21 cellular contexts compared by ENCODE assay signal in the genomic region with DNA sequence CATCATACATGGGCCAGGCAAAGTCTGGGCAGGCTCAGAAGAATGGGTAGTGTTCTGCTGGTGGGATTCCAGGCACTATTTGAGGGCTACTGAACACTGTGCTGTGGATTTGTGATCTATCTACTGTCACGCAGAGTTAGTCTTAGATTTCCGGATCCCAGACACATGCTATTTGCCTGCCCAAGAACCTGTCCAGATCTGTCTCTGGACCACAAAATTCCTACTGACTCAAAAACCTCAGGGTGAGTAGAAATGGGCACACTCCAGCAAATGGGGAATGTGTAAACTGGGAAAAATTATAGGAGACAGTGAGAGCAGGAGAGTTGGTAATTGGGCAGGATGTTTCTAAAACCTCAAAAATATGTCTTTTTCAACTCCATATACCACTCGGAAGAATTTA.
A peak's percentile ranks its signal among the peaks of the same experiment; 100 is the strongest.
DNase-seq lines count a peak whose midpoint lies in the region; ATAC-seq, FAIRE-seq and TF ChIP-seq lines count a peak whose summit lies in the region.
"Had no signal": no experiment of that assay in that cellular context is flagged by ENCODE, and none has a peak within 500 bp of the region (broad histone marks: within the 10 kb centered on the region; RNA-seq: fewer than 3 reads in every experiment).

No MANE protein-coding gene starts in this region.

- no peaks in the 10 kb centered on the region for H3K36me3 Mint-ChIP-seq in astrocyte (ENCODE audit: low read depth, unreplicated experiment)
- H3K36me3 Mint-ChIP-seq in activated naive CD8-positive, alpha-beta T cell treated with anti-CD3 and anti-CD28 coated beads for 36 hours = no peaks in the 10 kb centered on the region
- no peaks in the 10 kb centered on the region for H3K36me3 Mint-ChIP-seq in activated CD8-positive, alpha-beta memory T cell treated with anti-CD3 and anti-CD28 coated beads, Interleukin-2, amount 10 ng/mL, durations not matched to agents 7 days and 5 days
- H3K36me3 Mint-ChIP-seq: CD4-positive, CD25-positive, alpha-beta regulatory T cell; IgD-negative memory B cell had no signal

- FAIRE-seq in astrocyte (lab: Jason Lieb, UNC) (no peak), kidney (lab: Jason Lieb, UNC) (no peak)
- FAIRE-seq: A204.1, D721Med, G401.6, GM12891, GM19239, HepG2 had no signal

- intact Hi-C loops in kidney (cut with DNase I) = no loop called here

- H3K9ac ChIP-seq in astrocyte (ENCODE audit: low read length) (no peak overlapping the region), kidney (ENCODE audit: low read length in 2 of 2) (no peak overlapping the region)
- H3K9ac ChIP-seq: GM23248 had no signal

- no peak overlapping the region for H3K27ac Mint-ChIP-seq in astrocyte (ENCODE audit: unreplicated experiment)
- no peak overlapping the region for H3K27ac Mint-ChIP-seq in activated naive CD8-positive, alpha-beta T cell treated with anti-CD3 and anti-CD28 coated beads for 36 hours
- H3K27ac Mint-ChIP-seq in activated CD8-positive, alpha-beta memory T cell treated with anti-CD3 and anti-CD28 coated beads, Interleukin-2, amount 10 ng/mL, durations not matched to agents 7 days and 5 days = no peak overlapping the region
- H3K27ac Mint-ChIP-seq: CD4-positive, CD25-positive, alpha-beta regulatory T cell; IgD-negative memory B cell had no signal

- POLR2A ChIA-PET in RWPE1 (lab: Yijun Ruan, JAX; ENCODE audit: low non-redundant PET) = no interaction called here

- H3K4me3 Mint-ChIP-seq in astrocyte (ENCODE audit: unreplicated experiment) = no peak overlapping the region
- H3K4me3 Mint-ChIP-seq in activated naive CD8-positive, alpha-beta T cell treated with anti-CD3 and anti-CD28 coated beads for 36 hours = no peak overlapping the region
- H3K4me3 Mint-ChIP-seq in activated CD8-positive, alpha-beta memory T cell treated with anti-CD3 and anti-CD28 coated beads, Interleukin-2, amount 10 ng/mL, durations not matched to agents 7 days and 5 days = no peak overlapping the region
- H3K4me3 Mint-ChIP-seq: CD4-positive, CD25-positive, alpha-beta regulatory T cell; IgD-negative memory B cell had no signal

- H3K27me3 Mint-ChIP-seq in astrocyte (ENCODE audit: low read depth, unreplicated experiment) = no peaks in the 10 kb centered on the region
- no peaks in the 10 kb centered on the region for H3K27me3 Mint-ChIP-seq in activated naive CD8-positive, alpha-beta T cell treated with anti-CD3 and anti-CD28 coated beads for 36 hours
- H3K27me3 Mint-ChIP-seq in activated CD8-positive, alpha-beta memory T cell treated with anti-CD3 and anti-CD28 coated beads, Interleukin-2, amount 10 ng/mL, durations not matched to agents 7 days and 5 days = no peaks in the 10 kb centered on the region
- H3K27me3 Mint-ChIP-seq: IgD-negative memory B cell had no signal

- H3K27ac ChIP-seq in RWPE1 = no peak overlapping the region
- H3K27ac ChIP-seq in astrocyte (ENCODE audit: low read depth, low read length) = no peak overlapping the region
- H3K27ac ChIP-seq in foreskin keratinocyte = no peak overlapping the region
- H3K27ac ChIP-seq in kidney (ENCODE audit: low read depth in 2 of 2, low read length in 2 of 2) = no peak overlapping the region
- H3K27ac ChIP-seq: GM23248 had no signal

- ATAC-seq in foreskin keratinocyte (peak; percentile 80), HG03565 (IDR thresholded peaks at IDR 0.05; ENCODE audit: unreplicated experiment) (no peak)
- ATAC-seq in activated CD8-positive, alpha-beta memory T cell treated with anti-CD3 and anti-CD28 coated beads, Interleukin-2, amount 10 ng/mL, durations not matched to agents 7 days and 5 days = no peak
- ATAC-seq: HepG2 had no signal

- DNase-seq in RWPE1 (ENCODE audit: low spot score) (peak; percentile 70), astrocyte (ENCODE audit: low read depth) (peak; percentile 43), foreskin keratinocyte (peak; percentile 57 to 81), kidney (no peak)
- no peak for DNase-seq in activated naive CD8-positive, alpha-beta T cell treated with anti-CD3 and anti-CD28 coated beads for 36 hours
- no peak for DNase-seq in activated CD8-positive, alpha-beta memory T cell treated with anti-CD3 and anti-CD28 coated beads, Interleukin-2, amount 10 ng/mL, durations not matched to agents 7 days and 5 days
- DNase-seq: ACHN; BE2C; C1 segment of cervical spinal cord; Caco-2; CD4-positive, CD25-positive, alpha-beta regulatory T cell; GM23248 had no signal

- no peak overlapping the region for H2AFZ ChIP-seq in astrocyte (ENCODE audit: low read depth, low read length)
- H2AFZ ChIP-seq: GM23248 had no signal

- H3K4me1 ChIP-seq in astrocyte (ENCODE audit: insufficient read depth, low read length) = no peaks in the 10 kb centered on the region
- H3K4me1 ChIP-seq in foreskin keratinocyte = no peaks in the 10 kb centered on the region
- no peaks in the 10 kb centered on the region for H3K4me1 ChIP-seq in kidney (ENCODE audit: control insufficient read depth in 1 of 2, insufficient read depth in 1 of 2, low read depth in 1 of 2, low read length in 2 of 2)
- H3K4me1 ChIP-seq: BE2C, Caco-2, HAP-1 had no signal

- CTCF ChIA-PET in RWPE1 (lab: Yijun Ruan, JAX) = no interaction called here
- CTCF ChIA-PET in activated CD8-positive, alpha-beta memory T cell treated with anti-CD3 and anti-CD28 coated beads, Interleukin-2, amount 10 ng/mL, durations not matched to agents 7 days and 5 days (lab: Charles Lee) = no interaction called here

- no peak overlapping the region for H3K4me3 ChIP-seq in astrocyte (ENCODE audit: insufficient read depth, low read depth, low read length)
- H3K4me3 ChIP-seq in kidney (ENCODE audit: low read length in 2 of 2) = no peak overlapping the region
- H3K4me3 ChIP-seq: GM23248, HAP-1 had no signal

- H3K4me2 ChIP-seq in astrocyte (ENCODE audit: low read length) = no peak overlapping the region

- H3K4me1 Mint-ChIP-seq in astrocyte (ENCODE audit: low read depth, unreplicated experiment) = peaks cover 14% of the 10 kb centered on the region
- H3K4me1 Mint-ChIP-seq in activated naive CD8-positive, alpha-beta T cell treated with anti-CD3 and anti-CD28 coated beads for 36 hours = no peaks in the 10 kb centered on the region
- H3K4me1 Mint-ChIP-seq in activated CD8-positive, alpha-beta memory T cell treated with anti-CD3 and anti-CD28 coated beads, Interleukin-2, amount 10 ng/mL, durations not matched to agents 7 days and 5 days = no peaks in the 10 kb centered on the region
- H3K4me1 Mint-ChIP-seq: CD4-positive, CD25-positive, alpha-beta regulatory T cell; IgD-negative memory B cell had no signal

- H3K27me3 ChIP-seq in astrocyte (ENCODE audit: insufficient read depth, low read length) (no peaks in the 10 kb centered on the region), foreskin keratinocyte (no peaks in the 10 kb centered on the region)
- H3K27me3 ChIP-seq: BE2C had no signal

- no peaks in the 10 kb centered on the region for H3K36me3 ChIP-seq in astrocyte (ENCODE audit: insufficient read depth, low read length)
- H3K36me3 ChIP-seq in kidney (ENCODE audit: control insufficient read depth in 1 of 2, insufficient read depth in 2 of 2, low read length in 2 of 2) = no peaks in the 10 kb centered on the region
- H3K36me3 ChIP-seq: BE2C, HAP-1 had no signal

- peaks cover 5% of the 10 kb centered on the region for H3K9me3 Mint-ChIP-seq in astrocyte (ENCODE audit: unreplicated experiment)
- H3K9me3 Mint-ChIP-seq in activated naive CD8-positive, alpha-beta T cell treated with anti-CD3 and anti-CD28 coated beads for 36 hours = peaks cover 7% of the 10 kb centered on the region
- H3K9me3 Mint-ChIP-seq in activated CD8-positive, alpha-beta memory T cell treated with anti-CD3 and anti-CD28 coated beads, Interleukin-2, amount 10 ng/mL, durations not matched to agents 7 days and 5 days (ENCODE audit: low read depth) = no peaks in the 10 kb centered on the region

- TF ChIP-seq CTCF in RWPE1 (conservative IDR thresholded peaks at IDR 0.05; ENCODE audit: low read depth) (no peak), astrocyte (IDR thresholded peaks at IDR 0.05; ENCODE audit: insufficient read depth, low read depth, low read length) (no peak), foreskin keratinocyte (conservative IDR thresholded peaks at IDR 0.05) (no peak), kidney (IDR thresholded peaks at IDR 0.05; ENCODE audit: borderline replicate concordance, extremely low read depth, insufficient read depth) (no peak)

- no peaks in the 10 kb centered on the region for H3K9me3 ChIP-seq in astrocyte (ENCODE audit: insufficient read depth, low read depth, low read length)
- no peaks in the 10 kb centered on the region for H3K9me3 ChIP-seq in kidney (ENCODE audit: control insufficient read depth in 1 of 2, low read length in 2 of 2)
- H3K9me3 ChIP-seq: BE2C, Caco-2, HAP-1 had no signal

- no peaks in the 10 kb centered on the region for H4K20me1 ChIP-seq in astrocyte (ENCODE audit: insufficient read depth, low read length)

- no peaks in the 10 kb centered on the region for H3K79me2 ChIP-seq in astrocyte (ENCODE audit: insufficient read depth, low read length)

Comparison
In these comparisons a context has a peak if more than half of its experiments do, and no peak if none do; other contexts are left out.
1. DNase-seq: peak in RWPE1 (single experiment), astrocyte (single experiment) and foreskin keratinocyte (2 of 2); none in activated naive CD8-positive, alpha-beta T cell treated with anti-CD3 and anti-CD28 coated beads for 36 hours (single experiment), activated CD8-positive, alpha-beta memory T cell treated with anti-CD3 and anti-CD28 coated beads, Interleukin-2, amount 10 ng/mL, durations not matched to agents 7 days and 5 days (single experiment) and kidney (single experiment).